In genomic region chr2:149587220-149587949, GRCh38 we compare ENCODE assay signal across 1 cellular context.
TF ChIP-seq lines count a peak whose summit lies in the region.

Gene MMADHC (minus strand): TSS chr2:149587775. CDS start chr2:149587097, 678 bp downstream.

TF ChIP-seq in K562, 482 proteins besides CTCF, POLR2A, EP300 and RAD21 (continued from another document and continues in another):
- TF ChIP-seq HLTF (IDR thresholded peaks at IDR 0.05) (peak; percentile 90; the same call in 1 of the 2 replicates), MXD1 (CRISPR knock-in tag; IDR thresholded peaks at IDR 0.05; ENCODE audit: borderline replicate concordance, poor library complexity, severe bottlenecking) (no peak), ZHX1 (conservative IDR thresholded peaks at IDR 0.05; ENCODE audit: low read length) (peak; percentile 62; the same call in 1 of the 2 replicates), MGA (IDR thresholded peaks at IDR 0.05) (no peak), BRD9 (IDR thresholded peaks at IDR 0.05; ENCODE audit: low read depth, partially characterized antibody) (peak; percentile 94), SNRNP70 (optimal IDR thresholded peaks at IDR 0.05; ENCODE audit: low read depth, low read length) (no peak), RNF2 (IDR thresholded peaks at IDR 0.05) (no peak), CGGBP1 (CRISPR knock-in tag; IDR thresholded peaks at IDR 0.05) (peak; percentile 78; the same call in 1 of the 2 replicates), SMAD4 (CRISPR knock-in tag; conservative IDR thresholded peaks at IDR 0.05) (0 out of 2 replicates have a peak, but pooled peaks have one; percentile 19), PRMT5 (CRISPR knock-in tag; IDR thresholded peaks at IDR 0.05) (no peak), SRSF9 (IDR thresholded peaks at IDR 0.05; ENCODE audit: borderline replicate concordance, low read depth, low read length) (no peak), RBBP5 (IDR thresholded peaks at IDR 0.05; ENCODE audit: borderline replicate concordance, insufficient read depth, low read length, poor library complexity, severe bottlenecking) (peak; percentile 93), HMGXB4 (CRISPR knock-in tag; IDR thresholded peaks at IDR 0.05) (peak; percentile 75; the same call in 1 of the 2 replicates), ZNF232 (CRISPR knock-in tag; IDR thresholded peaks at IDR 0.05) (no peak), SMAD1 (IDR thresholded peaks at IDR 0.05; ENCODE audit: low read depth, low read length, partially characterized antibody) (peak; percentile 84), DMBX1 (CRISPR knock-in tag; IDR thresholded peaks at IDR 0.05; ENCODE audit: borderline replicate concordance) (no peak), CREM (IDR thresholded peaks at IDR 0.05; ENCODE audit: low read depth) (peak; percentile 93), ELF2 (CRISPR knock-in tag; IDR thresholded peaks at IDR 0.05) (peak; percentile 24; the same call in 1 of the 2 replicates), ZNF740 (CRISPR knock-in tag; IDR thresholded peaks at IDR 0.05) (no peak), ZNF740 (tag; IDR thresholded peaks at IDR 0.05) (no peak), HBP1 (CRISPR knock-in tag; IDR thresholded peaks at IDR 0.05) (peak; percentile 33; the same call in 1 of the 2 replicates), NFIX (CRISPR knock-in tag; IDR thresholded peaks at IDR 0.05; ENCODE audit: low read depth) (no peak), RBM22 (IDR thresholded peaks at IDR 0.05; ENCODE audit: low read depth, low read length, poor library complexity, severe bottlenecking) (no peak), MYNN (IDR thresholded peaks at IDR 0.05) (no peak), MYNN (CRISPR knock-in tag; IDR thresholded peaks at IDR 0.05) (no peak), TEAD4 (IDR thresholded peaks at IDR 0.05; ENCODE audit: low read length) (peak; percentile 57; the same call in 1 of the 2 replicates), TEAD4 (CRISPR knock-in tag; IDR thresholded peaks at IDR 0.05; ENCODE audit: borderline replicate concordance) (no peak), MEIS2 (IDR thresholded peaks at IDR 0.05; ENCODE audit: partially characterized antibody) (peak; percentile 86), E4F1 (CRISPR knock-in tag; IDR thresholded peaks at IDR 0.05; ENCODE audit: borderline replicate concordance) (no peak), MBD2 (IDR thresholded peaks at IDR 0.05; ENCODE audit: borderline replicate concordance, low read depth) (peak; percentile 83; the same call in 1 of the 2 replicates), ZNF217 (CRISPR knock-in tag; IDR thresholded peaks at IDR 0.05) (no peak), ZFP30 (CRISPR knock-in tag; IDR thresholded peaks at IDR 0.05; ENCODE audit: borderline replicate concordance) (no peak), ZNF408 (CRISPR knock-in tag; IDR thresholded peaks at IDR 0.05; ENCODE audit: low read depth) (no peak), ZNF311 (CRISPR knock-in tag; IDR thresholded peaks at IDR 0.05) (no peak), XRCC3 (IDR thresholded peaks at IDR 0.05) (no peak), L3MBTL2 (IDR thresholded peaks at IDR 0.05) (peak; percentile 82), RBM25 (IDR thresholded peaks at IDR 0.05; ENCODE audit: low read depth, low read length, severe bottlenecking) (no peak), CBFA2T3 (IDR thresholded peaks at IDR 0.05) (peak; percentile 31), SMARCE1 (IDR thresholded peaks at IDR 0.05) (peak; percentile 73; the same call in 1 of the 2 replicates)
